22 cellular contexts compared by ENCODE assay signal in the genomic region with DNA sequence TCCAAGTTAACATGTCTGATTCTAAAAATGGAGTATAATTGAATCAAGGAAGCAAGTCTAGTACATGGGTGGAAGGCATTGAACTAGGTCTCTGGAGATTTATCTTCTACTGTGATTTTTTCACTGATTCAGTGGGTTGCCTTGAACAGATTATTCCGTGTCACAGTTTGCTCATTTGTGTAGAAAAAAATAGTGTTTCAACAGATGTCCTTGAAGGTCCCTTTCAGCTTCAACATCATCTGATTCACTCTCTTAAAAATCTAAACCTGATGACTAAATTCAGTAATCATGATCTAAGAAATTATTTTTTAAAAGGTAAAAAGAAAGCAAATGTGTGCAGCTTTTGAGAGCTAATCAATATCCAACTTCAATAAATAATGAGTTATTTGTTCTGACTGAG.
DNase-seq lines count a peak whose midpoint lies in the region; ATAC-seq, FAIRE-seq and TF ChIP-seq lines count a peak whose summit lies in the region.
"Had no signal": no experiment of that assay in that cellular context is flagged by ENCODE, and none has a peak within 500 bp of the region (broad histone marks: within the 10 kb centered on the region; RNA-seq: fewer than 3 reads in every experiment).

No MANE protein-coding gene starts in this region.

- no peaks in the 10 kb centered on the region for H4K20me1 ChIP-seq in GM23338 (replicated peaks; ENCODE audit: insufficient read depth)
- no peaks in the 10 kb centered on the region for H4K20me1 ChIP-seq in OCI-LY3 (ENCODE audit: insufficient read depth, low read length)
- no peaks in the 10 kb centered on the region for H4K20me1 ChIP-seq in GM12878 (ENCODE audit: control insufficient read depth, insufficient read depth)
- H4K20me1 ChIP-seq: BLaER1 treated with 17β-estradiol and CSF1 and Interleukin-3, amounts not matched to agents 10 nM and 100 nM had no signal

- H3K4me1 Mint-ChIP-seq in GM23338 = no peaks in the 10 kb centered on the region; the same call in 2 of the 3 replicates
- H3K4me1 Mint-ChIP-seq: CD14-positive monocyte; CD8-positive, alpha-beta memory T cell had no signal

- H3K36me3 Mint-ChIP-seq in GM23338 (ENCODE audit: low read depth) = no peaks in the 10 kb centered on the region
- H3K36me3 Mint-ChIP-seq: CD14-positive monocyte; CD8-positive, alpha-beta memory T cell had no signal

- H3K27ac ChIP-seq in GM23338 (ENCODE audit: low read depth) (no peak overlapping the region), OCI-LY3 (ENCODE audit: low read length) (no peak overlapping the region), GM12878 (ENCODE audit: control insufficient read depth, insufficient read depth) (no peak overlapping the region), uterus (no peak overlapping the region)
- H3K27ac ChIP-seq: BLaER1 treated with 17β-estradiol and CSF1 and Interleukin-3, amounts not matched to agents 10 nM and 100 nM had no signal

- H3K9me3 Mint-ChIP-seq in GM23338 = no peaks in the 10 kb centered on the region
- H3K9me3 Mint-ChIP-seq: CD4-positive, alpha-beta T cell; CD8-positive, alpha-beta memory T cell; HFFc6 had no signal

- peaks cover 17% of the 10 kb centered on the region; the same call in 1 of the 2 replicates for H3K9me2 ChIP-seq in GM23338 (ENCODE audit: insufficient read depth)

- TF ChIP-seq RAD21 in GM12878 (IDR thresholded peaks at IDR 0.05; ENCODE audit: insufficient read depth, low read depth, low read length) = no peak

- RAD21 ChIA-PET in GM12878 (lab: Charles Lee; ENCODE audit: unreplicated experiment) = no interaction called here

- POLR2A ChIA-PET in GM12878 (lab: Charles Lee) = interaction anchor here (0.6 kb wide), 1 partner anchor 58 kb away, joined by 3 read pairs; no protein-coding TSS in a partner anchor

- WGBS in GM12878 (ENCODE audit: insufficient coverage, insufficient replicate concordance, low lambda C conversion rate, missing lambda C conversion rate) = 0% methylated on average over 1 of the region's 1 CpG

- no peak overlapping the region for H3K27ac Mint-ChIP-seq in GM23338
- H3K27ac Mint-ChIP-seq: CD14-positive monocyte; CD4-positive, alpha-beta T cell; CD8-positive, alpha-beta memory T cell; HFFc6 had no signal

- no peaks in the 10 kb centered on the region for H3K4me1 ChIP-seq in GM23338 (ENCODE audit: insufficient read depth)
- H3K4me1 ChIP-seq in OCI-LY3 (ENCODE audit: low read length) = peaks cover 8% of the 10 kb centered on the region; the same call in 1 of the 2 replicates
- no peaks in the 10 kb centered on the region for H3K4me1 ChIP-seq in GM12878 (ENCODE audit: control insufficient read depth, insufficient read depth, low read length)
- H3K4me1 ChIP-seq in uterus = no peaks in the 10 kb centered on the region
- H3K4me1 ChIP-seq: BE2C, HAP-1 had no signal

- SMC1A ChIA-PET in GM12878 (lab: Charles Lee; ENCODE audit: uncharacterized antibody, unreplicated experiment) = no interaction called here

- H3K27me3 ChIP-seq in GM23338 (ENCODE audit: insufficient read depth) (no peaks in the 10 kb centered on the region), OCI-LY3 (ENCODE audit: low read depth, low read length) (no peaks in the 10 kb centered on the region), GM12878 (replicated peaks in 1 of 2; ENCODE audit: control insufficient read depth in 2 of 2, insufficient read depth in 2 of 2, low read length in 1 of 2) (no peaks in the 10 kb centered on the region), uterus (no peaks in the 10 kb centered on the region)
- H3K27me3 ChIP-seq: BE2C; BLaER1 treated with 17β-estradiol and CSF1 and Interleukin-3, amounts not matched to agents 10 nM and 100 nM had no signal

- in situ Hi-C loops in GM12878 (cut with MboI) = no loop called here

- no peaks in the 10 kb centered on the region for H3K79me2 ChIP-seq in GM23338 (replicated peaks; ENCODE audit: insufficient read depth)
- no peaks in the 10 kb centered on the region for H3K79me2 ChIP-seq in OCI-LY3 (ENCODE audit: low read length)
- no peaks in the 10 kb centered on the region for H3K79me2 ChIP-seq in GM12878 (ENCODE audit: control insufficient read depth, insufficient read depth, low read length)

- H3K4me3 Mint-ChIP-seq in GM23338 = no peak overlapping the region
- H3K4me3 Mint-ChIP-seq: CD14-positive monocyte; CD4-positive, alpha-beta T cell; CD8-positive, alpha-beta memory T cell; HFFc6 had no signal

- TF ChIP-seq CTCF in GM23338 (conservative IDR thresholded peaks at IDR 0.05; ENCODE audit: low read depth in 2 of 2) = no peak
- no peak for TF ChIP-seq CTCF in OCI-LY3 (IDR thresholded peaks at IDR 0.05; ENCODE audit: low read depth, low read length)
- no peak for TF ChIP-seq CTCF in GM12878 (IDR thresholded peaks at IDR 0.05 in 2 of 3, conservative IDR thresholded peaks at IDR 0.05 in 1 of 3; ENCODE audit: control insufficient read depth in 2 of 3, extremely low read depth in 1 of 3, insufficient read depth in 1 of 3, low read depth in 3 of 3, low read length in 3 of 3)
- TF ChIP-seq CTCF in uterus (IDR thresholded peaks at IDR 0.05) = no peak

- H3K9me3 ChIP-seq in OCI-LY3 (ENCODE audit: insufficient read depth, low read length) (no peaks in the 10 kb centered on the region), GM12878 (replicated peaks; ENCODE audit: control insufficient read depth, insufficient read depth, low read length) (no peaks in the 10 kb centered on the region), uterus (no peaks in the 10 kb centered on the region)
- H3K9me3 ChIP-seq: BE2C; BLaER1 treated with 17β-estradiol and CSF1 and Interleukin-3, amounts not matched to agents 10 nM and 100 nM; HAP-1 had no signal

- CTCF ChIA-PET in GM12878 (lab: Yijun Ruan, JAX) = interaction anchor here (0.6 to 1.4 kb wide), 2 partner anchors 14 to 1587 kb away, joined by 3 read pairs; no protein-coding TSS in a partner anchor

- peaks cover 3% of the 10 kb centered on the region for H3K27me3 Mint-ChIP-seq in GM23338 (ENCODE audit: insufficient read depth, low read depth, poor library complexity)
- H3K27me3 Mint-ChIP-seq: CD4-positive, alpha-beta T cell had no signal

- H3K9ac ChIP-seq in OCI-LY3 (ENCODE audit: low read length) (no peak overlapping the region), GM12878 (ENCODE audit: control insufficient read depth, insufficient read depth, low read length) (no peak overlapping the region)
- H3K9ac ChIP-seq: BLaER1 treated with 17β-estradiol and CSF1 and Interleukin-3, amounts not matched to agents 10 nM and 100 nM had no signal

- H3K36me3 ChIP-seq in GM23338 (ENCODE audit: insufficient read depth) (no peaks in the 10 kb centered on the region), OCI-LY3 (replicated peaks; ENCODE audit: low read depth, low read length) (no peaks in the 10 kb centered on the region), GM12878 (ENCODE audit: control insufficient read depth in 2 of 2, insufficient read depth in 2 of 2, low read length in 1 of 2) (no peaks in the 10 kb centered on the region), uterus (no peaks in the 10 kb centered on the region)
- H3K36me3 ChIP-seq: BE2C; BLaER1 treated with 17β-estradiol and CSF1 and Interleukin-3, amounts not matched to agents 10 nM and 100 nM; HAP-1 had no signal

- no peaks in the 10 kb centered on the region for H3F3A ChIP-seq in GM23338 (replicated peaks; ENCODE audit: low read depth)

- intact Hi-C loops in GM12878 (cut with micrococcal nuclease; ENCODE audit: unreplicated experiment) = no loop called here
- intact Hi-C loops in uterus (cut with DNase I; ENCODE audit: low total_unique reads) = no loop called here
- intact Hi-C loops in sciatic nerve (cut with DNase I) = no loop called here

- BruUV-seq in GM12878 (replicated peaks; lab: Mats Ljungman, UMichigan) = no TSS peak

- H2AFZ ChIP-seq in GM23338 = 0 out of 2 replicates have a peak overlapping the region, but pooled peaks have one; percentile 12
- 0 out of 2 replicates have a peak overlapping the region, but pooled peaks have one; percentile 33 for H2AFZ ChIP-seq in OCI-LY3 (ENCODE audit: low read depth, low read length)
- no peak overlapping the region for H2AFZ ChIP-seq in GM12878 (ENCODE audit: control insufficient read depth, low read depth, low read length)

- DNase-seq in GM23338 (ENCODE audit: low spot score) = no peak
- DNase-seq in GM12878 (ENCODE audit: low read depth, low spot score) = no peak
- DNase-seq in AML-193 (lab: John Stamatoyannopoulos, UW) = no peak
- DNase-seq in uterus = no peak
- no peak for DNase-seq in sciatic nerve (ENCODE audit: low spot score)
- DNase-seq: BE2C; CD4-positive, alpha-beta T cell; CD8-positive, alpha-beta memory T cell; DMS 273 treated with DMSO at 0.1 percent for 48 hours; DMS79; EL; GDM1; GOT3; HFFc6 had no signal

- TF ChIP-seq POLR2A in GM12878 (IDR thresholded peaks at IDR 0.05; ENCODE audit: low read depth, low read length) (no peak), uterus (IDR thresholded peaks at IDR 0.05) (no peak)

- H3K4me2 ChIP-seq in GM23338 = no peak overlapping the region
- no peak overlapping the region for H3K4me2 ChIP-seq in OCI-LY3 (ENCODE audit: low read length)
- H3K4me2 ChIP-seq in GM12878 (ENCODE audit: control insufficient read depth, insufficient read depth) = no peak overlapping the region

- no peak for TF ChIP-seq EP300 in GM12878 (IDR thresholded peaks at IDR 0.05; ENCODE audit: borderline replicate concordance in 1 of 2, control insufficient read depth in 1 of 2, low read depth in 2 of 2, low read length in 2 of 2)

- no peak overlapping the region for H3K4me3 ChIP-seq in GM23338
- H3K4me3 ChIP-seq in OCI-LY3 (ENCODE audit: low read length) = no peak overlapping the region
- no peak overlapping the region for H3K4me3 ChIP-seq in GM12878
- H3K4me3 ChIP-seq in uterus = no peak overlapping the region
- H3K4me3 ChIP-seq: BLaER1 treated with 17β-estradiol and CSF1 and Interleukin-3, amounts not matched to agents 10 nM and 100 nM; HAP-1 had no signal

- FAIRE-seq in GM12878 (lab: Jason Lieb, UNC) = no peak
- FAIRE-seq: D721Med, GM12891, GM18507, H54 had no signal

- ATAC-seq in GM23338 (no peak), GM12878 (no peak; the same call in 2 of the 3 replicates), sciatic nerve (no peak)

TF ChIP-seq in GM23338, 12 proteins besides CTCF, POLR2A, EP300 and RAD21 (continues in another document):
- no peak for TF ChIP-seq NANOG (IDR thresholded peaks at IDR 0.05; ENCODE audit: borderline replicate concordance)
- TF ChIP-seq STAT1 (IDR thresholded peaks at IDR 0.05; ENCODE audit: unreplicated experiment) = no peak
- no peak for TF ChIP-seq JUNB (IDR thresholded peaks at IDR 0.05; ENCODE audit: unreplicated experiment)
- no peak for TF ChIP-seq EZH2 (IDR thresholded peaks at IDR 0.05; ENCODE audit: low read depth, unreplicated experiment)
- TF ChIP-seq EZH2phosphoT487 (IDR thresholded peaks at IDR 0.05; ENCODE audit: unreplicated experiment) = no peak

TF ChIP-seq in GM12878, 131 proteins besides CTCF, POLR2A, EP300 and RAD21:
- TF ChIP-seq JUNB (IDR thresholded peaks at IDR 0.05) = peak; percentile 30; the same call in 1 of the 2 replicates
- TF ChIP-seq IKZF2 (IDR thresholded peaks at IDR 0.05) = no peak
